Comparison of ENCODE assay signal across 20 cellular contexts in the genomic region with DNA sequence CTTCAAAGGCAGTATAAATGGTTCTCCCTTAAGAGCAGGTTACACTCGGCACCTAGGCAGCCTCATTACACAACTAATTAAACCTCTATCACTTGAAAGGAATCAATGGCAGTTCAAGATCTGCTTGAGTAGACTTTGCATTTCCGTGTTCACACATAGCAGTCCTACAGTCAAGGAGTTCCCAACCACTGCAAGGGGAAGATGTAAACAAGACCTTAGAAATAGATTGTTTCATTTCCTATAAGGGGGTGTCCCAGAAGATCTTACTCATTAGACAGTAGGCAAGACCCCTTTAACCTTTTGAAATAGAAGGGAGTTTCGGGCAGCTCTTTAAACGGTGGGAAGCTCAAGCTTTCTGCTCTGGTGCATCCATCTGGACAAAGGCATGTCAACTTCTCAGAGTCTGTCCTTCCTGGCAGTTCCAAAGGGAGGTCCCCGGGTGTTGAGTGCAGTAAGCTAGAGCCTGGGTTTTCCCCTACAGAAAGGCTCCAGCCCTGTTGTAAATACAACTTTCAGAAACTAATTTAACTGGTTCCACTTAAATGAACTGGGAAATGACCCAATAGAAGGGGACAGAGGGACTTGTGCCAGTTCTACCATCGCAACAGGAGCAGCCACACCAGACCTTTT.
A peak's percentile ranks its signal among the peaks of the same experiment; 100 is the strongest.
DNase-seq lines count a peak whose midpoint lies in the region; ATAC-seq and TF ChIP-seq lines count a peak whose summit lies in the region.
"Had no signal": no experiment of that assay in that cellular context is flagged by ENCODE, and none has a peak within 500 bp of the region (broad histone marks: within the 10 kb centered on the region; RNA-seq: fewer than 3 reads in every experiment).

No MANE protein-coding gene starts in this region.

- H3K4me3 ChIP-seq in thyroid gland (replicated peaks in 1 of 3), result no peak overlapping the region
- H3K4me3 ChIP-seq: heart right ventricle, smooth muscle cell, transverse colon had no signal

- no peak for TF ChIP-seq CTCF in thyroid gland (IDR thresholded peaks at IDR 0.05)

- intact Hi-C loops in thyroid gland (cut with DNase I), result no loop called here

- DNase-seq in NCI-H446 treated with DMSO at 0.1 percent for 48 hours (lab: John Stamatoyannopoulos, UW), result peak; percentile 6
- DNase-seq in NCI-H446 (lab: John Stamatoyannopoulos, UW), result no peak
- peak; percentile 30 to 35 for DNase-seq in thyroid gland
- no peak for DNase-seq in NCI-H2196 treated with DMSO at 0.1 percent for 48 hours (lab: John Stamatoyannopoulos, UW; ENCODE audit: unreplicated experiment)
- DNase-seq in hepatic stellate cell (ENCODE audit: low spot score), result no peak
- no peak for DNase-seq in NCI-H2081 treated with DMSO at 0.1 percent for 48 hours (lab: John Stamatoyannopoulos, UW)
- DNase-seq: DMS 273 treated with DMSO at 0.1 percent for 48 hours, endodermal cell, heart right ventricle, KBM-7, left ventricle myocardium superior, NCI-H2029 treated with DMSO at 0.1 percent for 48 hours, PC-3, T-helper 2 cell, transverse colon had no signal

- no peak overlapping the region for H3K27ac ChIP-seq in thyroid gland
- H3K27ac ChIP-seq: 22Rv1, heart right ventricle, neutrophil, transverse colon had no signal

- TF ChIP-seq POLR2A in thyroid gland (IDR thresholded peaks at IDR 0.05), result no peak

- H3K27me3 ChIP-seq in thyroid gland, result no peaks in the 10 kb centered on the region
- H3K27me3 ChIP-seq: neutrophil, transverse colon had no signal

- no peaks in the 10 kb centered on the region for H3K36me3 ChIP-seq in thyroid gland
- H3K36me3 ChIP-seq: heart right ventricle, neutrophil, transverse colon had no signal

- 38 to 59% methylated on average over 4 to 6 of the region's 6 CpGs for WGBS in thyroid gland, 2 donors

- no peaks in the 10 kb centered on the region for H3K9me3 ChIP-seq in thyroid gland
- H3K9me3 ChIP-seq: heart right ventricle, neutrophil, transverse colon had no signal

- no peaks in the 10 kb centered on the region for H3K4me1 ChIP-seq in thyroid gland
- H3K4me1 ChIP-seq: heart right ventricle, transverse colon had no signal

- peak; percentile 67 for ATAC-seq in HG02642 (IDR thresholded peaks at IDR 0.05; ENCODE audit: poor library complexity, unreplicated experiment)
- peak; percentile 85 for ATAC-seq in HG03442 (IDR thresholded peaks at IDR 0.05; ENCODE audit: unreplicated experiment)
- ATAC-seq: heart right ventricle, left ventricle myocardium superior, PC-3 had no signal

Comparison
In these comparisons a context has a peak if more than half of its experiments do, and no peak if none do; other contexts are left out.
1. DNase-seq: peak in NCI-H446 treated with DMSO at 0.1 percent for 48 hours (single experiment) and thyroid gland (2 of 2); none in NCI-H446 (0 of 2), NCI-H2196 treated with DMSO at 0.1 percent for 48 hours (single experiment), hepatic stellate cell (single experiment) and NCI-H2081 treated with DMSO at 0.1 percent for 48 hours (single experiment).